Comparison of ENCODE assay signal across 22 cellular contexts in the genomic region with DNA sequence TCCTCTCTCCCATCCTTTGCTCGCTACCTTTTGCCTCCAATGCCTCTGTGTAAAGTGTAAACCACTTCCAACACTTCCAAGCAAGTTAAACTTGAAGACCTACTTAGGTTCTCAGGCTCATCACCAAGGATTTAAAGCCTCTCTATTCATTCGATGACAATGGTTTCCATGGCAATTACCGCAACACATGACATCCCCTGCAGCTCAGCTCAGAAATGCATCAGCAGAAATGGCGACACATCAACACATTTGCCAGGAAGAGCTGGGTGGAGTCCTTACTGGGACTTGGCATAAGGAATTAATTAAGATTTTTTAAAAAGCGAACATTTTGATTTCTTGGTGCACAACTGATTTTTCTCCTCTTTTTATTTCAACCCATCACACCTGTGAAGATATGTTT.
DNase-seq lines count a peak whose midpoint lies in the region; ATAC-seq, FAIRE-seq and TF ChIP-seq lines count a peak whose summit lies in the region.
"Had no signal": no experiment of that assay in that cellular context is flagged by ENCODE, and none has a peak within 500 bp of the region (broad histone marks: within the 10 kb centered on the region; RNA-seq: fewer than 3 reads in every experiment).

No MANE protein-coding gene starts in this region.

- no peaks in the 10 kb centered on the region for H3K36me3 ChIP-seq in neuron (ENCODE audit: insufficient read depth, low read length)
- H3K36me3 ChIP-seq: ascending aorta, left lung, right atrium auricular region, spleen had no signal

- H3K27me3 ChIP-seq in neuron (ENCODE audit: insufficient read depth, low read length) = no peaks in the 10 kb centered on the region
- H3K27me3 ChIP-seq: ascending aorta, left lung, right atrium auricular region had no signal

- FAIRE-seq in HTR-8/SVneo (lab: Jason Lieb, UNC) = no peak

- H3K4me1 ChIP-seq in neuron (ENCODE audit: insufficient read depth, low read length) = peaks cover 20% of the 10 kb centered on the region
- H3K4me1 ChIP-seq: ascending aorta, left lung, right atrium auricular region, spleen had no signal

- H3K4me3 ChIP-seq in fibroblast of pulmonary artery (replicated peaks; ENCODE audit: low read depth, low read length) (no peak overlapping the region), neuron (ENCODE audit: low read length) (no peak overlapping the region)
- H3K4me3 ChIP-seq: ascending aorta, left lung, right atrium auricular region, spleen had no signal

- H2AFZ ChIP-seq in neuron (ENCODE audit: low read depth, low read length) = peak overlapping the region; percentile 12

- no peak for ATAC-seq in HG03108 (IDR thresholded peaks at IDR 0.05; ENCODE audit: unreplicated experiment)
- ATAC-seq in GM18870 (IDR thresholded peaks at IDR 0.05; ENCODE audit: unreplicated experiment) = no peak
- ATAC-seq: activated naive CD4-positive, alpha-beta T cell treated with anti-CD3 and anti-CD28 coated beads, Interleukin-2, amount 50 U/mL, for 72 hours; SK-N-SH treated with all-trans-retinoic acid at 6 μM for 48 hours; stimulated activated naive CD8-positive, alpha-beta T cell treated with anti-CD3 and anti-CD28 coated beads, Interleukin-15, amount 100 ng/mL, for 72 hours had no signal

- no peaks in the 10 kb centered on the region for H3K9me3 ChIP-seq in neuron (ENCODE audit: low read length)
- H3K9me3 ChIP-seq: ascending aorta, left lung, right atrium auricular region, spleen had no signal

- TF ChIP-seq CTCF in fibroblast of pulmonary artery (IDR thresholded peaks at IDR 0.05; ENCODE audit: low read length, missing control alignments) = no peak

- DNase-seq in GM03348 (ENCODE audit: low spot score) (peak; percentile 6), NCI-H748 (lab: John Stamatoyannopoulos, UW; ENCODE audit: unreplicated experiment) (peak; percentile 82), fibroblast of pulmonary artery (ENCODE audit: low read depth) (peak; percentile 33), NAMALWA (ENCODE audit: low spot score) (no peak), HTR-8/SVneo (ENCODE audit: insufficient read length, low spot score) (no peak)
- DNase-seq: activated CD4-positive, alpha-beta T cell treated with anti-CD3 and anti-CD28 coated beads, Interleukin-2, amount 10 ng/mL, durations not matched to agents 7 days and 5 days; erythroblast; glutamatergic neuron; GOT3; left lung; NCI-H1105 treated with DMSO at 0.1 percent for 48 hours; NCI-H524 treated with DMSO at 0.1 percent for 48 hours; spleen; stimulated activated naive CD8-positive, alpha-beta T cell treated with anti-CD3 and anti-CD28 coated beads, Interleukin-15, amount 100 ng/mL, for 72 hours; trophoblast cell had no signal

Comparison
In these comparisons a context has a peak if more than half of its experiments do, and no peak if none do; other contexts are left out.
1. DNase-seq: peak in GM03348 (single experiment), NCI-H748 (single experiment) and fibroblast of pulmonary artery (single experiment); none in NAMALWA (single experiment) and HTR-8/SVneo (single experiment).